8 cellular contexts compared by ENCODE assay signal in the genomic region with DNA sequence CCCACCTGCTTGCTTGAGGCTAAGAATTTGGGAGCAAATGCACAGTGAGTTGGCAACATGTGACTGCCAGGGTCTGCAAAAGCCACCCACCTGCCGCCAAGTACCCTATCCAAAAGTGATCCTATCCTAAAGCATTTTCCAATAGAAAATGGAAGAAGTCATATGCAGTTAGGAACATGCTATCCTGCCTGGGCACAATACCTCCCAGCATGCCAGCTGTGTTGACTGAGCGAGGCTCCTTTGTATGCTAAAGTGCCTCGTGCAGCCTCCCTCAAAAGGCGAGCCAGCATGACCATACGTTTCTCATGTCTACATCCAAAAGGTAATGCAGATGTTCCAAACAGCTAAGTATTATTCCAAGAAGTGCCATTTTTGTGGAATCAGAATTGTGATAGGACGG. TPM values are rescaled to one million over a fixed set of nuclear protein-coding genes. Genes with fewer than 3 reads are reported as not detected.
DNase-seq lines count a peak whose midpoint lies in the region; ATAC-seq and TF ChIP-seq lines count a peak whose summit lies in the region.

No MANE protein-coding gene starts in this region.

- intact Hi-C loops in activated naive CD4-positive, alpha-beta T cell treated with anti-CD3 and anti-CD28 coated beads for 36 hours (cut with micrococcal nuclease), result no loop called here
- intact Hi-C loops in lower lobe of right lung (cut with DNase I) (no loop called here), transverse colon (cut with DNase I; ENCODE audit: low total_unique reads) (no loop called here)
- intact Hi-C loops in activated T-helper 2 cell treated with anti-CD3 and anti-CD28 coated beads, Interferon-gamma antibody, Interleukin-2, Interleukin-4, amounts not matched to agents 10 μg/mL and 5 μg/mL and 100 μg/mL, durations not matched to agents 14 hours and 24 hours and 36 hours (cut with micrococcal nuclease), result no loop called here

- H3K9me3 ChIP-seq in SJCRH30 (replicated peaks), result no peaks in the 10 kb centered on the region
- H3K9me3 ChIP-seq in lower lobe of right lung, result no peaks in the 10 kb centered on the region
- no peaks in the 10 kb centered on the region for H3K9me3 ChIP-seq in transverse colon
- no peaks in the 10 kb centered on the region for H3K9me3 ChIP-seq in WERI-Rb-1 (ENCODE audit: severe bottlenecking)

- peaks cover 49% of the 10 kb centered on the region for H3K4me1 ChIP-seq in SJCRH30
- peaks cover 25% of the 10 kb centered on the region for H3K4me1 ChIP-seq in lower lobe of right lung
- peaks cover 23 to 46% (median 35%) of the 10 kb centered on the region in 4 donors for H3K4me1 ChIP-seq in transverse colon

- TF ChIP-seq CTCF in lower lobe of right lung (IDR thresholded peaks at IDR 0.05) (no peak), transverse colon (IDR thresholded peaks at IDR 0.05) (no peak), WERI-Rb-1 (IDR thresholded peaks at IDR 0.05; ENCODE audit: low read depth, low read length) (no peak)

- no peaks in the 10 kb centered on the region for H3K27me3 Mint-ChIP-seq in activated naive CD4-positive, alpha-beta T cell treated with anti-CD3 and anti-CD28 coated beads for 36 hours (ENCODE audit: low read depth)
- H3K27me3 Mint-ChIP-seq in activated T-helper 2 cell treated with anti-CD3 and anti-CD28 coated beads, Interferon-gamma antibody, Interleukin-2, Interleukin-4, amounts not matched to agents 10 μg/mL and 5 μg/mL and 100 μg/mL, durations not matched to agents 14 hours and 24 hours and 36 hours (ENCODE audit: low read depth), result no peaks in the 10 kb centered on the region

- CTCF ChIA-PET in activated naive CD4-positive, alpha-beta T cell treated with anti-CD3 and anti-CD28 coated beads for 36 hours (lab: Charles Lee), result interaction anchor here (0.7 to 1.1 kb wide), 2 partner anchors 199 to 608 kb away, joined by 3 read pairs; no protein-coding TSS in a partner anchor

- TF ChIP-seq EP300 in transverse colon (IDR thresholded peaks at IDR 0.05; ENCODE audit: low read depth), result no peak

- no peak for ATAC-seq in activated naive CD4-positive, alpha-beta T cell treated with anti-CD3 and anti-CD28 coated beads, Interleukin-2, amount 50 U/mL, for 72 hours
- no peak for ATAC-seq in lower lobe of right lung
- no peak for ATAC-seq in GM18498 (IDR thresholded peaks at IDR 0.05; ENCODE audit: unreplicated experiment)

- peaks cover 4% of the 10 kb centered on the region for H3K36me3 Mint-ChIP-seq in activated naive CD4-positive, alpha-beta T cell treated with anti-CD3 and anti-CD28 coated beads for 36 hours (ENCODE audit: low read depth)
- H3K36me3 Mint-ChIP-seq in activated naive CD4-positive, alpha-beta T cell treated with anti-CD3 and anti-CD28 coated beads, Interleukin-2, amount 50 U/mL, for 72 hours, result peaks cover 0 to 5% of the 10 kb centered on the region in 2 donors
- peaks cover 10% of the 10 kb centered on the region for H3K36me3 Mint-ChIP-seq in activated T-helper 2 cell treated with anti-CD3 and anti-CD28 coated beads, Interferon-gamma antibody, Interleukin-2, Interleukin-4, amounts not matched to agents 10 μg/mL and 5 μg/mL and 100 μg/mL, durations not matched to agents 14 hours and 24 hours and 36 hours (ENCODE audit: low read depth)

- no peak for TF ChIP-seq POLR2A in transverse colon (IDR thresholded peaks at IDR 0.05)

- H3K27me3 ChIP-seq in SJCRH30 (no peaks in the 10 kb centered on the region), lower lobe of right lung (ENCODE audit: low read depth) (no peaks in the 10 kb centered on the region), transverse colon (no peaks in the 10 kb centered on the region), WERI-Rb-1 (ENCODE audit: insufficient read depth, low read depth, severe bottlenecking) (no peaks in the 10 kb centered on the region)

- DNase-seq in activated naive CD4-positive, alpha-beta T cell treated with anti-CD3 and anti-CD28 coated beads for 36 hours, result no peak
- DNase-seq in activated naive CD4-positive, alpha-beta T cell treated with anti-CD3 and anti-CD28 coated beads, Interleukin-2, amount 50 U/mL, for 72 hours (ENCODE audit: low spot score in 2 of 2), result no peak
- DNase-seq in SJCRH30 (no peak), lower lobe of right lung (no peak), transverse colon (no peak), WERI-Rb-1 (no peak)
- DNase-seq in activated T-helper 2 cell treated with anti-CD3 and anti-CD28 coated beads, Interferon-gamma antibody, Interleukin-2, Interleukin-4, amounts not matched to agents 10 μg/mL and 5 μg/mL and 100 μg/mL, durations not matched to agents 14 hours and 24 hours and 36 hours (ENCODE audit: low spot score), result no peak

- WGBS in transverse colon (ENCODE audit: low coverage in 1 of 2), 2 donors, result 78 to 79% methylated on average over 4 to 6 of the region's 6 CpGs

- in situ Hi-C loops in transverse colon (cut with MboI; ENCODE audit: low pct_ligation_motif_present in 1 of 4, low pct_unique_long_range_greater_than_20kb in 1 of 4, low sequenced_read_pairs in 3 of 4), result no loop called here

- H3K4me3 ChIP-seq in SJCRH30 (no peak overlapping the region), lower lobe of right lung (no peak overlapping the region), transverse colon (no peak overlapping the region), WERI-Rb-1 (ENCODE audit: low read depth, low read length) (no peak overlapping the region)

- H3K27ac Mint-ChIP-seq in activated naive CD4-positive, alpha-beta T cell treated with anti-CD3 and anti-CD28 coated beads for 36 hours, result peak overlapping the region; percentile 19
- no peak overlapping the region for H3K27ac Mint-ChIP-seq in activated naive CD4-positive, alpha-beta T cell treated with anti-CD3 and anti-CD28 coated beads, Interleukin-2, amount 50 U/mL, for 72 hours
- no peak overlapping the region for H3K27ac Mint-ChIP-seq in activated T-helper 2 cell treated with anti-CD3 and anti-CD28 coated beads, Interferon-gamma antibody, Interleukin-2, Interleukin-4, amounts not matched to agents 10 μg/mL and 5 μg/mL and 100 μg/mL, durations not matched to agents 14 hours and 24 hours and 36 hours

- H3K36me3 ChIP-seq in SJCRH30 (peaks cover under 1% of the 10 kb centered on the region; the same call in 1 of the 2 replicates), lower lobe of right lung (no peaks in the 10 kb centered on the region), transverse colon (no peaks in the 10 kb centered on the region), WERI-Rb-1 (no peaks in the 10 kb centered on the region)

- no peaks in the 10 kb centered on the region for H3K9me3 Mint-ChIP-seq in activated naive CD4-positive, alpha-beta T cell treated with anti-CD3 and anti-CD28 coated beads for 36 hours
- H3K9me3 Mint-ChIP-seq in activated naive CD4-positive, alpha-beta T cell treated with anti-CD3 and anti-CD28 coated beads, Interleukin-2, amount 50 U/mL, for 72 hours, result no peaks in the 10 kb centered on the region
- no peaks in the 10 kb centered on the region for H3K9me3 Mint-ChIP-seq in activated T-helper 2 cell treated with anti-CD3 and anti-CD28 coated beads, Interferon-gamma antibody, Interleukin-2, Interleukin-4, amounts not matched to agents 10 μg/mL and 5 μg/mL and 100 μg/mL, durations not matched to agents 14 hours and 24 hours and 36 hours

- peak overlapping the region; percentile 84 for H3K27ac ChIP-seq in SJCRH30
- peak overlapping the region; percentile 61 for H3K27ac ChIP-seq in lower lobe of right lung
- H3K27ac ChIP-seq in transverse colon, result peak overlapping the region; percentile 73 to 83 (median 77)
- no peak overlapping the region for H3K27ac ChIP-seq in WERI-Rb-1

- no peak overlapping the region for H3K4me3 Mint-ChIP-seq in activated naive CD4-positive, alpha-beta T cell treated with anti-CD3 and anti-CD28 coated beads for 36 hours
- H3K4me3 Mint-ChIP-seq in activated T-helper 2 cell treated with anti-CD3 and anti-CD28 coated beads, Interferon-gamma antibody, Interleukin-2, Interleukin-4, amounts not matched to agents 10 μg/mL and 5 μg/mL and 100 μg/mL, durations not matched to agents 14 hours and 24 hours and 36 hours (ENCODE audit: low read depth), result no peak overlapping the region

- no peaks in the 10 kb centered on the region for H3K4me1 Mint-ChIP-seq in activated naive CD4-positive, alpha-beta T cell treated with anti-CD3 and anti-CD28 coated beads for 36 hours (ENCODE audit: low read depth)
- peaks cover 14% of the 10 kb centered on the region for H3K4me1 Mint-ChIP-seq in activated T-helper 2 cell treated with anti-CD3 and anti-CD28 coated beads, Interferon-gamma antibody, Interleukin-2, Interleukin-4, amounts not matched to agents 10 μg/mL and 5 μg/mL and 100 μg/mL, durations not matched to agents 14 hours and 24 hours and 36 hours (ENCODE audit: low read depth)

RNA-seq across cellular contexts. Expression of a gene that starts 52.7 kb away (rescaled TPM):
- 10 to 100 TPM; 39.9 to 42.2 TPM for total RNA-seq in activated naive CD4-positive, alpha-beta T cell treated with anti-CD3 and anti-CD28 coated beads for 36 hours
- total RNA-seq in activated naive CD4-positive, alpha-beta T cell treated with anti-CD3 and anti-CD28 coated beads, Interleukin-2, amount 50 U/mL, for 72 hours, result 10 to 100 TPM; 32.5 to 38.0 TPM
- 41.2 and 43.6 TPM in 2 replicates for total RNA-seq in SJCRH30 (2014; rRNA removed; shearing (Covaris generic))
- 37.5 TPM for total RNA-seq in lower lobe of right lung
- 10 to 100 TPM; 33.0 to 57.8 (median 54.5) TPM for total RNA-seq in transverse colon
- total RNA-seq in activated T-helper 2 cell treated with anti-CD3 and anti-CD28 coated beads, Interferon-gamma antibody, Interleukin-2, Interleukin-4, amounts not matched to agents 10 μg/mL and 5 μg/mL and 100 μg/mL, durations not matched to agents 14 hours and 24 hours and 36 hours, result 20.9 and 22.5 TPM in 2 replicates
